Comparison of ENCODE assay signal across 8 cellular contexts in genomic region chr7:80018941-80019808, GRCh38.
DNase-seq lines count a peak whose midpoint lies in the region; ATAC-seq and TF ChIP-seq lines count a peak whose summit lies in the region.

No MANE protein-coding gene starts in this region.

- DNase-seq in GM10266 (ENCODE audit: extremely low spot score): peak; percentile 54
- DNase-seq in HuH-7 (ENCODE audit: low spot score): peak; percentile 37
- peak; percentile 53 for DNase-seq in OCI-LY7 (ENCODE audit: low spot score)
- DNase-seq in astrocyte of the cerebellum (ENCODE audit: low read depth): peak; percentile 20
- DNase-seq in iPS DF 4.7 (ENCODE audit: extremely low read depth, low spot score): peak; percentile 62
- DNase-seq in stimulated activated CD4-positive, alpha-beta T cell treated with anti-CD3 and anti-CD28 coated beads, Interleukin-1b, Interleukin-23, amount 100 ng/mL, for 48 hours: peak; percentile 11
- no peak for DNase-seq in cerebellar nuclear complex (lab: John Stamatoyannopoulos, UW)

- H2AFZ ChIP-seq in OCI-LY7 (ENCODE audit: low read length): no peak overlapping the region

- no peaks in the 10 kb centered on the region for H3K79me2 ChIP-seq in OCI-LY7 (ENCODE audit: insufficient read depth, low read depth, low read length)

- intact Hi-C loops in OCI-LY7 (cut with micrococcal nuclease; ENCODE audit: unreplicated experiment): loop anchor here (10.0 kb wide), 1 partner anchor 724 kb away; no protein-coding TSS in a partner anchor

- peak; percentile 76 for ATAC-seq in GM21619 (IDR thresholded peaks at IDR 0.05; ENCODE audit: unreplicated experiment)

- H4K20me1 ChIP-seq in OCI-LY7 (ENCODE audit: insufficient read depth, low read length): no peaks in the 10 kb centered on the region

- no peaks in the 10 kb centered on the region for H3K9me2 ChIP-seq in OCI-LY7 (ENCODE audit: insufficient read depth, low read length)

- no peaks in the 10 kb centered on the region for H3K4me1 ChIP-seq in OCI-LY7 (ENCODE audit: insufficient read depth, low read length, poor library complexity, severe bottlenecking)

- CTCF ChIA-PET in OCI-LY7 (lab: Charles Lee; ENCODE audit: unreplicated experiment): no interaction called here

- no peaks in the 10 kb centered on the region for H3K9me3 ChIP-seq in OCI-LY7 (ENCODE audit: low read length)

- TF ChIP-seq CTCF in GM10266 (IDR thresholded peaks at IDR 0.05; ENCODE audit: control insufficient read depth, insufficient read depth, low read depth, missing control alignments) (peak; percentile 85), OCI-LY7 (conservative IDR thresholded peaks at IDR 0.05; ENCODE audit: low read length) (peak; percentile 95), astrocyte of the cerebellum (IDR thresholded peaks at IDR 0.05; ENCODE audit: low read depth, low read length, missing control alignments) (peak; percentile 84)

- POLR2A ChIA-PET in OCI-LY7 (lab: Charles Lee): no interaction called here

- BruUV-seq in OCI-LY7 (replicated peaks; lab: Mats Ljungman, UMichigan): no TSS peak

- H3K27ac ChIP-seq in OCI-LY7 (ENCODE audit: low read depth, low read length, poor library complexity, severe bottlenecking): no peak overlapping the region

- in situ Hi-C loops in astrocyte of the cerebellum (cut with HindIII; ENCODE audit: low sequenced_read_pairs): no loop called here

- no peaks in the 10 kb centered on the region for H3K36me3 ChIP-seq in OCI-LY7 (ENCODE audit: insufficient read depth, low read length)

- H3K4me2 ChIP-seq in OCI-LY7 (ENCODE audit: low read length): no peak overlapping the region

- H3K4me3 ChIP-seq in OCI-LY7 (ENCODE audit: low read depth, low read length, poor library complexity, severe bottlenecking) (no peak overlapping the region), astrocyte of the cerebellum (ENCODE audit: low read depth, low read length) (no peak overlapping the region)

Comparison
In these comparisons a context has a peak if more than half of its experiments do, and no peak if none do; other contexts are left out.
1. DNase-seq: peak in GM10266 (single experiment), HuH-7 (single experiment), OCI-LY7 (single experiment), astrocyte of the cerebellum (single experiment), iPS DF 4.7 (single experiment) and stimulated activated CD4-positive, alpha-beta T cell treated with anti-CD3 and anti-CD28 coated beads, Interleukin-1b, Interleukin-23, amount 100 ng/mL, for 48 hours (single experiment); none in cerebellar nuclear complex (0 of 2).
2. Peak in every context shown above with its lines, with median percentiles within 50 percentile points of each other: CTCF ChIP-seq.